ENCODE assay signal across 8 cellular contexts in genomic region chr9:127918201-127919107, GRCh38. TPM values are rescaled to one million over a fixed set of nuclear protein-coding genes. Genes with fewer than 3 reads are reported as not detected.
DNase-seq lines count a peak whose midpoint lies in the region; ATAC-seq and TF ChIP-seq lines count a peak whose summit lies in the region.

No MANE protein-coding gene starts in this region.

- peaks cover 12% of the 10 kb centered on the region for H3K27me3 Mint-ChIP-seq in brain

- H3K4me1 ChIP-seq in BLaER1 treated with 17β-estradiol and CSF1 and Interleukin-3, amounts not matched to agents 10 nM and 100 nM = peaks cover 72 to 83% (median 75%) of the 10 kb centered on the region in 10 experiments
- H3K4me1 ChIP-seq in mucosa of descending colon (ENCODE audit: low read depth) (peaks cover 45% of the 10 kb centered on the region), testis (peaks cover 17% of the 10 kb centered on the region)

- H3K9me3 ChIP-seq in BLaER1 treated with 17β-estradiol and CSF1 and Interleukin-3, amounts not matched to agents 10 nM and 100 nM (replicated peaks in 1 of 11) = no peaks in the 10 kb centered on the region
- H3K9me3 ChIP-seq in mucosa of descending colon (no peaks in the 10 kb centered on the region), testis (no peaks in the 10 kb centered on the region)

- H3K4me3 ChIP-seq in BLaER1 treated with 17β-estradiol and CSF1 and Interleukin-3, amounts not matched to agents 10 nM and 100 nM = peak overlapping the region in 4 of 10 experiments; percentile 46 to 94 (median 80); a peak in 5 of 20 replicates
- H3K4me3 ChIP-seq in mucosa of descending colon (no peak overlapping the region), testis (no peak overlapping the region)

- peak overlapping the region; percentile 74 to 97 (median 94) for H3K4me2 ChIP-seq in BLaER1 treated with 17β-estradiol and CSF1 and Interleukin-3, amounts not matched to agents 10 nM and 100 nM

- ATAC-seq in mucosa of descending colon (no peak), HG02973 (IDR thresholded peaks at IDR 0.05; ENCODE audit: unreplicated experiment) (no peak), GM18858 (IDR thresholded peaks at IDR 0.05; ENCODE audit: unreplicated experiment) (no peak)

- peaks cover 49% of the 10 kb centered on the region for H3K4me1 Mint-ChIP-seq in brain

- H3K4me3 Mint-ChIP-seq in brain = peak overlapping the region; percentile 55 to 89 (median 83)

- peak overlapping the region in 10 of 11 experiments; percentile 68 to 94 (median 84); a peak in 20 of 22 replicates for H3K27ac ChIP-seq in BLaER1 treated with 17β-estradiol and CSF1 and Interleukin-3, amounts not matched to agents 10 nM and 100 nM
- H3K27ac ChIP-seq in testis = no peak overlapping the region

- intact Hi-C loops in mucosa of descending colon (cut with DNase I, micrococcal nuclease) (no loop called here), testis (cut with DNase I; ENCODE audit: low total_unique reads) (loop anchor here (5.0 kb wide), 1 partner anchor 181 kb away; the partner anchor contains the start of gene TOR2A)

- H3K9ac ChIP-seq in BLaER1 treated with 17β-estradiol and CSF1 and Interleukin-3, amounts not matched to agents 10 nM and 100 nM = peak overlapping the region in 10 of 11 experiments; percentile 51 to 94 (median 83); a peak in 20 of 22 replicates

- no peaks in the 10 kb centered on the region for H3K36me3 Mint-ChIP-seq in brain

- TF ChIP-seq POLR2A in testis (IDR thresholded peaks at IDR 0.05) = no peak

- peak overlapping the region; percentile 0 to 80 (median 67) for H3K27ac Mint-ChIP-seq in brain

- DNase-seq in HUDEP-2 (lab: John Stamatoyannopoulos, UW; ENCODE audit: unreplicated experiment in 76 of 76) = peak in 41 of 76 experiments; percentile 11 to 60 (median 37)
- peak in 2 of 3 donors; percentile 50 to 61 for DNase-seq in mucosa of descending colon
- no peak for DNase-seq in testis
- no peak for DNase-seq in AG20443 (ENCODE audit: low spot score)

- H3K36me3 ChIP-seq in BLaER1 treated with 17β-estradiol and CSF1 and Interleukin-3, amounts not matched to agents 10 nM and 100 nM = peaks cover 4 to 20% (median 14%) of the 10 kb centered on the region in 11 experiments; a peak in 20 of 22 replicates
- H3K36me3 ChIP-seq in mucosa of descending colon (ENCODE audit: low read depth) = no peaks in the 10 kb centered on the region
- H3K36me3 ChIP-seq in testis (ENCODE audit: low read depth, missing control alignments) = no peaks in the 10 kb centered on the region

- no peaks in the 10 kb centered on the region for H3K9me3 Mint-ChIP-seq in brain

- WGBS in testis, 2 donors = 90 to 91% methylated on average over 8 of the region's 8 CpGs

- TF ChIP-seq CTCF in brain (conservative IDR thresholded peaks at IDR 0.05) = no peak
- TF ChIP-seq CTCF in mucosa of descending colon (IDR thresholded peaks at IDR 0.05) = no peak
- TF ChIP-seq CTCF in testis (IDR thresholded peaks at IDR 0.05) = no peak

- peaks cover 2 to 14% (median 9%) of the 10 kb centered on the region in 11 experiments; a peak in 16 of 22 replicates for H3K27me3 ChIP-seq in BLaER1 treated with 17β-estradiol and CSF1 and Interleukin-3, amounts not matched to agents 10 nM and 100 nM
- H3K27me3 ChIP-seq in testis = no peaks in the 10 kb centered on the region

- H4K20me1 ChIP-seq in BLaER1 treated with 17β-estradiol and CSF1 and Interleukin-3, amounts not matched to agents 10 nM and 100 nM = peaks cover 0 to 17% (median 0%) of the 10 kb centered on the region in 11 experiments; a peak in 7 of 22 replicates

RNA-seq across cellular contexts. Expression of gene ST6GALNAC4, which starts 1.6 kb away (rescaled TPM):
- polyA plus RNA-seq in brain (ENCODE audit: insufficient read depth, low read depth, low replicate concordance) (19.2 TPM), testis (ENCODE audit: insufficient read depth, low read depth, low replicate concordance) (10.3 TPM)
- total RNA-seq in mucosa of descending colon (10 to 100 TPM; 31.0 to 39.2 (median 37.2) TPM), testis (10 to 100 TPM; 18.8 to 24.7 TPM)

RNA-seq across cellular contexts. Expression of gene PIP5KL1, which starts 12.1 kb away (rescaled TPM):
- polyA plus RNA-seq in brain (ENCODE audit: insufficient read depth, low read depth, low replicate concordance) (2.4 TPM), testis (ENCODE audit: insufficient read depth, low read depth, low replicate concordance) (3.9 TPM)
- total RNA-seq in mucosa of descending colon (1 to 10 TPM in 2 of 3 donors, under 1 TPM in 1; 0.58 to 1.9 (median 1.1) TPM), testis (10 to 100 TPM in 1 of 2 donors, 1 to 10 TPM in 1; 8.4 to 10.2 TPM)

RNA-seq across cellular contexts. Expression of gene ST6GALNAC6, which starts 19.1 kb away (rescaled TPM):
- polyA plus RNA-seq in brain (ENCODE audit: insufficient read depth, low read depth, low replicate concordance) (83.6 TPM), testis (ENCODE audit: insufficient read depth, low read depth, low replicate concordance) (43.0 TPM)
- total RNA-seq in mucosa of descending colon (100 to 1,000 TPM; 121 to 266 (median 175) TPM), testis (10 to 100 TPM; 46.3 to 70.3 TPM)

RNA-seq across cellular contexts. Expression of gene DPM2, which starts 19.2 kb away (rescaled TPM):
- polyA plus RNA-seq in brain (ENCODE audit: insufficient read depth, low read depth, low replicate concordance) = 144 TPM
- 10 to 100 TPM; 23.0 to 30.4 (median 29.4) TPM for total RNA-seq in mucosa of descending colon
- 10 to 100 TPM; 33.5 to 36.4 TPM for total RNA-seq in testis
- polyA plus RNA-seq in testis (ENCODE audit: insufficient read depth, low read depth, low replicate concordance) = 46.6 TPM

RNA-seq across cellular contexts. Expression of gene AK1, which starts 41.0 kb away (rescaled TPM):
- polyA plus RNA-seq in brain (ENCODE audit: insufficient read depth, low read depth, low replicate concordance) = 245 TPM
- total RNA-seq in mucosa of descending colon = 100 to 1,000 TPM in 2 of 3 donors, 10 to 100 TPM in 1; 66.7 to 157 (median 106) TPM
- total RNA-seq in testis = 100 to 1,000 TPM in 1 of 2 donors, 10 to 100 TPM in 1; 86.7 to 103 TPM
- polyA plus RNA-seq in testis (ENCODE audit: insufficient read depth, low read depth, low replicate concordance) = 154 TPM

Comparison
In these comparisons a context has a peak if more than half of its experiments do, and no peak if none do; other contexts are left out.
1. H3K27ac ChIP-seq: peak in BLaER1 treated with 17β-estradiol and CSF1 and Interleukin-3, amounts not matched to agents 10 nM and 100 nM (10 of 11); none in testis (0 of 2).
2. DNase-seq: peak in HUDEP-2 (41 of 76) and mucosa of descending colon (2 of 3); none in testis (single experiment) and AG20443 (single experiment).